In genomic region chr11:95279921-95280861, GRCh38 we compare ENCODE assay signal across 10 cellular contexts. TPM values are rescaled to one million over a fixed set of nuclear protein-coding genes. Genes with fewer than 3 reads are reported as not detected.
DNase-seq lines count a peak whose midpoint lies in the region; ATAC-seq, FAIRE-seq and TF ChIP-seq lines count a peak whose summit lies in the region.
"Had no signal": no experiment of that assay in that cellular context is flagged by ENCODE, and none has a peak within 500 bp of the region (broad histone marks: within the 10 kb centered on the region; RNA-seq: fewer than 3 reads in every experiment).

No MANE protein-coding gene starts in this region.

- H3K4me3 Mint-ChIP-seq in Caco-2 (ENCODE audit: unreplicated experiment) (peak overlapping the region; percentile 31), T-helper 17 cell (no peak overlapping the region)
- H3K4me3 Mint-ChIP-seq: activated CD8-positive, alpha-beta T cell treated with anti-CD3 and anti-CD28 coated beads for 36 hours; CD4-positive, alpha-beta memory T cell had no signal

- H3K4me3 ChIP-seq in Caco-2 (ENCODE audit: low read depth, low read length) (no peak overlapping the region), HepG2 (replicated peaks in 1 of 3; ENCODE audit: insufficient read depth in 1 of 3, low read depth in 2 of 3, low read length in 3 of 3) (no peak overlapping the region), colonic mucosa (no peak overlapping the region)

- 44% methylated on average over 6 of the region's 6 CpGs for WGBS in HepG2 (ENCODE audit: low lambda C conversion rate)

- BruUV-seq in Caco-2 (replicated peaks; lab: Mats Ljungman, UMichigan) (no TSS peak), HepG2 (replicated peaks; lab: Mats Ljungman, UMichigan) (no TSS peak)

- ATAC-seq in HG02852 (IDR thresholded peaks at IDR 0.05; ENCODE audit: unreplicated experiment) (peak; percentile 79), HepG2 (no peak), HG03354 (IDR thresholded peaks at IDR 0.05; ENCODE audit: poor library complexity, severe bottlenecking, unreplicated experiment) (no peak), T-helper 17 cell (no peak), HG03139 (IDR thresholded peaks at IDR 0.05; ENCODE audit: unreplicated experiment) (no peak)
- ATAC-seq: activated CD8-positive, alpha-beta T cell treated with anti-CD3 and anti-CD28 coated beads for 36 hours had no signal

- H3K27me3 ChIP-seq in Caco-2 (replicated peaks; ENCODE audit: control insufficient read depth, insufficient read depth, low read length) (no peaks in the 10 kb centered on the region), HepG2 (ENCODE audit: control insufficient read depth in 1 of 2, insufficient read depth in 2 of 2, low read length in 2 of 2) (no peaks in the 10 kb centered on the region), colonic mucosa (no peaks in the 10 kb centered on the region)

- H2AFZ ChIP-seq in HepG2 (ENCODE audit: low read length): no peak overlapping the region

- no peak for TF ChIP-seq CTCF in Caco-2 (IDR thresholded peaks at IDR 0.05; ENCODE audit: insufficient read depth in 1 of 2, low read depth in 1 of 2, low read length in 1 of 2, severe bottlenecking in 1 of 2, unreplicated experiment in 1 of 2)
- no peak for TF ChIP-seq CTCF in HepG2 (CRISPR knock-in tag; IDR thresholded peaks at IDR 0.05)
- no peak for TF ChIP-seq CTCF in colonic mucosa (IDR thresholded peaks at IDR 0.05)

- no peaks in the 10 kb centered on the region for H3K36me3 Mint-ChIP-seq in Caco-2 (ENCODE audit: insufficient read depth, unreplicated experiment)
- H3K36me3 Mint-ChIP-seq in T-helper 17 cell (ENCODE audit: low read depth): peaks cover 4% of the 10 kb centered on the region
- H3K36me3 Mint-ChIP-seq: CD4-positive, alpha-beta memory T cell had no signal

- no peaks in the 10 kb centered on the region for H4K20me1 ChIP-seq in HepG2 (ENCODE audit: insufficient read depth, low read length)

- H3K9me3 ChIP-seq in Caco-2: no peaks in the 10 kb centered on the region
- no peaks in the 10 kb centered on the region for H3K9me3 ChIP-seq in HepG2 (ENCODE audit: low read length)
- H3K9me3 ChIP-seq in T-helper 17 cell (ENCODE audit: control insufficient read depth, low read length, poor library complexity, severe bottlenecking): no peaks in the 10 kb centered on the region
- no peaks in the 10 kb centered on the region for H3K9me3 ChIP-seq in colonic mucosa

- H3K9ac ChIP-seq in HepG2 (ENCODE audit: insufficient read depth, low read depth, low read length) (no peak overlapping the region), colonic mucosa (ENCODE audit: low read depth in 2 of 2, low read length in 2 of 2) (no peak overlapping the region)

- H3K27ac ChIP-seq in HepG2 (ENCODE audit: extremely low read length, insufficient read depth, low read length) (no peak overlapping the region), colonic mucosa (no peak overlapping the region)

- no peak for FAIRE-seq in HepG2 (lab: Jason Lieb, UNC)

- in situ Hi-C loops in HepG2 (cut with HindIII; ENCODE audit: extremely low pct_ligation_motif_present, low pct_unique_long_range_greater_than_20kb): no loop called here

- H3K4me1 Mint-ChIP-seq in Caco-2 (ENCODE audit: low read depth, unreplicated experiment): peaks cover 52% of the 10 kb centered on the region
- H3K4me1 Mint-ChIP-seq in T-helper 17 cell: peaks cover 3% of the 10 kb centered on the region
- H3K4me1 Mint-ChIP-seq: CD4-positive, alpha-beta memory T cell had no signal

- intact Hi-C loops in Caco-2 (cut with micrococcal nuclease; ENCODE audit: unreplicated experiment) (loop anchor here (10.0 kb wide), 1 partner anchor 485 kb away; no protein-coding TSS in a partner anchor), HepG2 (cut with micrococcal nuclease; ENCODE audit: unreplicated experiment) (no loop called here), colonic mucosa (cut with DNase I) (no loop called here)

- no peaks in the 10 kb centered on the region for H3K79me2 ChIP-seq in HepG2 (ENCODE audit: insufficient read depth, low read length)

- H3K4me1 ChIP-seq in Caco-2: peaks cover 68% of the 10 kb centered on the region
- H3K4me1 ChIP-seq in HepG2 (ENCODE audit: insufficient read depth, low read length): peaks cover 17% of the 10 kb centered on the region
- H3K4me1 ChIP-seq in colonic mucosa: no peaks in the 10 kb centered on the region

- DNase-seq in Caco-2 (no peak), amniotic epithelial cell (ENCODE audit: low read depth) (peak; percentile 22), HepG2 (ENCODE audit: low spot score) (no peak), T-helper 17 cell (no peak), colonic mucosa (no peak)
- DNase-seq: activated CD8-positive, alpha-beta T cell treated with anti-CD3 and anti-CD28 coated beads for 36 hours; CD4-positive, alpha-beta memory T cell had no signal

- CTCF ChIA-PET in Caco-2 (lab: Charles Lee) (interaction anchor here (0.7 to 1.2 kb wide), 2 partner anchors 37 to 49 kb away, joined by 3 to 6 read pairs; partner anchors contain the start of gene SESN3), HepG2 (lab: Yijun Ruan, JAX; ENCODE audit: low intra/inter-chr PET ratio, low total read pairs) (no interaction called here)

- H3K9me3 Mint-ChIP-seq in Caco-2 (ENCODE audit: unreplicated experiment): peaks cover 10% of the 10 kb centered on the region
- H3K9me3 Mint-ChIP-seq: activated CD8-positive, alpha-beta T cell treated with anti-CD3 and anti-CD28 coated beads for 36 hours; CD4-positive, alpha-beta memory T cell had no signal

- H3K4me2 ChIP-seq in HepG2 (ENCODE audit: low read depth, low read length): no peak overlapping the region

- H3K27ac Mint-ChIP-seq in Caco-2 (ENCODE audit: unreplicated experiment) (peak overlapping the region; percentile 83), T-helper 17 cell (no peak overlapping the region)
- H3K27ac Mint-ChIP-seq: activated CD8-positive, alpha-beta T cell treated with anti-CD3 and anti-CD28 coated beads for 36 hours; CD4-positive, alpha-beta memory T cell had no signal

- H3K36me3 ChIP-seq in Caco-2 (ENCODE audit: control insufficient read depth, insufficient read depth, low read length) (no peaks in the 10 kb centered on the region), HepG2 (replicated peaks in 1 of 2; ENCODE audit: control insufficient read depth in 1 of 2, insufficient read depth in 2 of 2, low read length in 2 of 2) (no peaks in the 10 kb centered on the region), colonic mucosa (no peaks in the 10 kb centered on the region)

- POLR2A ChIA-PET in Caco-2 (lab: Charles Lee) (interaction anchor here (0.6 to 1.0 kb wide), 2 partner anchors 11 to 36 kb away, joined by 4 to 8 read pairs; no protein-coding TSS in a partner anchor), HepG2 (lab: Yijun Ruan, JAX) (no interaction called here)

- TF ChIP-seq EP300 in HepG2 (IDR thresholded peaks at IDR 0.05; ENCODE audit: low read depth in 2 of 2, low read length in 2 of 2) (no peak), HepG2 (CRISPR knock-in tag; IDR thresholded peaks at IDR 0.05; ENCODE audit: borderline replicate concordance) (no peak)

- no peak for TF ChIP-seq RAD21 in HepG2 (CRISPR knock-in tag; IDR thresholded peaks at IDR 0.05)

- no peak for TF ChIP-seq POLR2A in HepG2 (IDR thresholded peaks at IDR 0.05; ENCODE audit: insufficient read depth in 1 of 2, low read depth in 2 of 2, low read length in 2 of 2)

- H3K27me3 Mint-ChIP-seq in Caco-2 (ENCODE audit: insufficient read depth, unreplicated experiment): no peaks in the 10 kb centered on the region
- H3K27me3 Mint-ChIP-seq in T-helper 17 cell: no peaks in the 10 kb centered on the region
- H3K27me3 Mint-ChIP-seq: activated CD8-positive, alpha-beta T cell treated with anti-CD3 and anti-CD28 coated beads for 36 hours had no signal

TF ChIP-seq in HepG2, 621 proteins besides CTCF, POLR2A, EP300 and RAD21:
- TF ChIP-seq MAFF (IDR thresholded peaks at IDR 0.05; ENCODE audit: low read depth, low read length) (0 out of 2 replicates have a peak, but pooled peaks have one; percentile 51), SIX4 (CRISPR knock-in tag; IDR thresholded peaks at IDR 0.05) (no peak), MAFK (conservative IDR thresholded peaks at IDR 0.05 in 1 of 2, IDR thresholded peaks at IDR 0.05 in 1 of 2; ENCODE audit: low read length in 2 of 2) (peak; percentile 65; a peak in 3 of 4 replicates)

RNA-seq across cellular contexts. Expression of gene SESN3, which starts 49.2 kb away (rescaled TPM):
- total RNA-seq in Caco-2 (2022) (28.2 and 29.2 TPM in 2 replicates), HepG2 (2016; rRNA removed; fragmentation: Illumina TruSeq; extraction: Trizol) (0.86 and 1.9 TPM in 2 replicates), T-helper 17 cell (10 to 100 TPM; 48.7 to 53.0 TPM), colonic mucosa (10 to 100 TPM; 14.7 to 21.2 TPM)
- total RNA-seq in HepG2 (2016; cell fraction: cytosol; rRNA removed; fragmentation: Illumina TruSeq; extraction: Trizol; ENCODE audit: low read depth): 0.62 and 0.71 TPM in 2 replicates
- 1.0 and 1.8 TPM in 2 replicates for total RNA-seq in HepG2 (2016; cell fraction: insoluble cytoplasmic fraction; rRNA removed; fragmentation: Illumina TruSeq; extraction: Trizol)
- total RNA-seq in HepG2 (2016; cell fraction: membrane; rRNA removed; fragmentation: Illumina TruSeq; extraction: Trizol): 1.7 and 1.9 TPM in 2 replicates
- 1.0 and 1.5 TPM in 2 replicates for total RNA-seq in HepG2 (2016; cell fraction: nucleus; rRNA removed; fragmentation: Illumina TruSeq; extraction: Trizol)
- polyA plus RNA-seq in HepG2 (2011; rRNA removed): 0.26 and 0.53 TPM in 2 replicates
- 0.19 and 0.21 TPM in 2 replicates for polyA plus RNA-seq in HepG2 (2011; cell fraction: cytosol; rRNA removed)
- polyA plus RNA-seq in HepG2 (2011; cell fraction: nucleus; rRNA removed): 0.14 and 0.16 TPM in 2 replicates
- 0.19 and 0.36 TPM in 2 replicates for polyA plus RNA-seq in HepG2 (2012)
- polyA plus RNA-seq in HepG2 (2016; cell fraction: cytosol; fragmentation: Illumina TruSeq; extraction: Trizol; ENCODE audit: low read depth): 0.17 and 0.36 TPM in 2 replicates
- polyA plus RNA-seq in HepG2 (2016; cell fraction: insoluble cytoplasmic fraction; fragmentation: Illumina TruSeq; extraction: Trizol; ENCODE audit: low read depth): 0.96 and 1.2 TPM in 2 replicates
- polyA plus RNA-seq in HepG2 (2016; cell fraction: membrane; fragmentation: Illumina TruSeq; extraction: Trizol; ENCODE audit: low read depth): 0.41 and 0.59 TPM in 2 replicates
- 0.63 and 0.71 TPM in 2 replicates for polyA plus RNA-seq in HepG2 (2016; cell fraction: nucleus; fragmentation: Illumina TruSeq; extraction: Trizol; ENCODE audit: insufficient read depth, low read depth)
- polyA minus RNA-seq in HepG2 (2011; rRNA and poly(A)+ RNA removed; ENCODE audit: low replicate concordance): 0.42 and 2.3 TPM in 2 replicates
- polyA minus RNA-seq in HepG2 (2011; cell fraction: cytosol; rRNA and poly(A)+ RNA removed): 0.59 and 0.97 TPM in 2 replicates
- 0.62 and 1.3 TPM in 2 replicates for polyA minus RNA-seq in HepG2 (2011; cell fraction: nucleus; rRNA and poly(A)+ RNA removed)

Comparison
In these comparisons a context has a peak if more than half of its experiments do, and no peak if none do; other contexts are left out.
1. RNA of gene SESN3, which starts 49.2 kb away (total RNA-seq): 48.7 to 53.0 TPM in T-helper 17 cell, 28.2 to 29.2 TPM in Caco-2 and 14.7 to 21.2 TPM in colonic mucosa; 0.62 to 1.9 TPM in HepG2; every median in the first group is over 4 times any median in the second.